ENCODE assay signal across 2 cellular contexts in the genomic region with DNA sequence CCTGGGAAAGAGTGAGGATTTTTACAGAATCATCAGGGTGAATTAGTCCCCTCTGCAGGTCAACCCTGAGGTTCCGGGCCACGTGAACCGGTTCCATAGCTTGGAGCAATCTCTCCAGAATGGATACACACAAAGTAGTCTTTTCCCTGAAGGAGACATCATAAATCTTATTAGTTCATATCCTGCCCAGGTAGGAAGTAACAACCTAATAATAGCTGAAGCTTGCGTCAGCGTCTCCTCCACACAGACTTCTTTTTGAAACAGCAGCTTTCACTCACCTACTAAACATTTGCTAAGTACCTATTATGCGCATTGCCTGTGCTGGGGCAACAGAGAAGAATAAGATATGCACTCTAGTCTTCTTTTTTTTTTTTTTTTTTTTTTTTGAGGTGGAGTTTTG.
TF ChIP-seq lines count a peak whose summit lies in the region.

No MANE protein-coding gene starts in this region.

TF ChIP-seq in GM23338, 12 proteins besides CTCF, POLR2A, EP300 and RAD21:
- TF ChIP-seq, protein P1, sequence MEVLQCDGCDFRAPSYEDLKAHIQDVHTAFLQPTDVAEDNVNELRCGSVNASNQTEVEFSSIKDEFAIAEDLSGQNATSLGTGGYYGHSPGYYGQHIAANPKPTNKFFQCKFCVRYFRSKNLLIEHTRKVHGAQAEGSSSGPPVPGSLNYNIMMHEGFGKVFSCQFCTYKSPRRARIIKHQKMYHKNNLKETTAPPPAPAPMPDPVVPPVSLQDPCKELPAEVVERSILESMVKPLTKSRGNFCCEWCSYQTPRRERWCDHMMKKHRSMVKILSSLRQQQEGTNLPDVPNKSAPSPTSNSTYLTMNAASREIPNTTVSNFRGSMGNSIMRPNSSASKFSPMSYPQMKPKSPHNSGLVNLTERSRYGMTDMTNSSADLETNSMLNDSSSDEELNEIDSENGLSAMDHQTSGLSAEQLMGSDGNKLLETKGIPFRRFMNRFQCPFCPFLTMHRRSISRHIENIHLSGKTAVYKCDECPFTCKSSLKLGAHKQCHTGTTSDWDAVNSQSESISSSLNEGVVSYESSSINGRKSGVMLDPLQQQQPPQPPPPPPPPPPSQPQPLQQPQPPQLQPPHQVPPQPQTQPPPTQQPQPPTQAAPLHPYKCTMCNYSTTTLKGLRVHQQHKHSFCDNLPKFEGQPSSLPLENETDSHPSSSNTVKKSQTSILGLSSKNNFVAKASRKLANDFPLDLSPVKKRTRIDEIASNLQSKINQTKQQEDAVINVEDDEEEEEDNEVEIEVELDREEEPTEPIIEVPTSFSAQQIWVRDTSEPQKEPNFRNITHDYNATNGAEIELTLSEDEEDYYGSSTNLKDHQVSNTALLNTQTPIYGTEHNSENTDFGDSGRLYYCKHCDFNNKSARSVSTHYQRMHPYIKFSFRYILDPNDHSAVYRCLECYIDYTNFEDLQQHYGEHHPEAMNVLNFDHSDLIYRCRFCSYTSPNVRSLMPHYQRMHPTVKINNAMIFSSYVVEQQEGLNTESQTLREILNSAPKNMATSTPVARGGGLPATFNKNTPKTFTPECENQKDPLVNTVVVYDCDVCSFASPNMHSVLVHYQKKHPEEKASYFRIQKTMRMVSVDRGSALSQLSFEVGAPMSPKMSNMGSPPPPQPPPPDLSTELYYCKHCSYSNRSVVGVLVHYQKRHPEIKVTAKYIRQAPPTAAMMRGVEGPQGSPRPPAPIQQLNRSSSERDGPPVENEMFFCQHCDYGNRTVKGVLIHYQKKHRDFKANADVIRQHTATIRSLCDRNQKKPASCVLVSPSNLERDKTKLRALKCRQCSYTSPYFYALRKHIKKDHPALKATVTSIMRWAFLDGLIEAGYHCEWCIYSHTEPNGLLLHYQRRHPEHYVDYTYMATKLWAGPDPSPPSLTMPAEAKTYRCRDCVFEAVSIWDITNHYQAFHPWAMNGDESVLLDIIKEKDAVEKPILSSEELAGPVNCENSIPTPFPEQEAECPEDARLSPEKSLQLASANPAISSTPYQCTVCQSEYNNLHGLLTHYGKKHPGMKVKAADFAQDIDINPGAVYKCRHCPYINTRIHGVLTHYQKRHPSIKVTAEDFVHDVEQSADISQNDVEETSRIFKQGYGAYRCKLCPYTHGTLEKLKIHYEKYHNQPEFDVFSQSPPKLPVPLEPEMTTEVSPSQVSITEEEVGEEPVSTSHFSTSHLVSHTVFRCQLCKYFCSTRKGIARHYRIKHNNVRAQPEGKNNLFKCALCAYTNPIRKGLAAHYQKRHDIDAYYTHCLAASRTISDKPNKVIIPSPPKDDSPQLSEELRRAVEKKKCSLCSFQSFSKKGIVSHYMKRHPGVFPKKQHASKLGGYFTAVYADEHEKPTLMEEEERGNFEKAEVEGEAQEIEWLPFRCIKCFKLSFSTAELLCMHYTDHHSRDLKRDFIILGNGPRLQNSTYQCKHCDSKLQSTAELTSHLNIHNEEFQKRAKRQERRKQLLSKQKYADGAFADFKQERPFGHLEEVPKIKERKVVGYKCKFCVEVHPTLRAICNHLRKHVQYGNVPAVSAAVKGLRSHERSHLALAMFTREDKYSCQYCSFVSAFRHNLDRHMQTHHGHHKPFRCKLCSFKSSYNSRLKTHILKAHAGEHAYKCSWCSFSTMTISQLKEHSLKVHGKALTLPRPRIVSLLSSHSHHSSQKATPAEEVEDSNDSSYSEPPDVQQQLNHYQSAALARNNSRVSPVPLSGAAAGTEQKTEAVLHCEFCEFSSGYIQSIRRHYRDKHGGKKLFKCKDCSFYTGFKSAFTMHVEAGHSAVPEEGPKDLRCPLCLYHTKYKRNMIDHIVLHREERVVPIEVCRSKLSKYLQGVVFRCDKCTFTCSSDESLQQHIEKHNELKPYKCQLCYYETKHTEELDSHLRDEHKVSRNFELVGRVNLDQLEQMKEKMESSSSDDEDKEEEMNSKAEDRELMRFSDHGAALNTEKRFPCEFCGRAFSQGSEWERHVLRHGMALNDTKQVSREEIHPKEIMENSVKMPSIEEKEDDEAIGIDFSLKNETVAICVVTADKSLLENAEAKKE (CRISPR knock-in tag; IDR thresholded peaks at IDR 0.05): no peak
- TF ChIP-seq ZNF331 (CRISPR knock-in tag; IDR thresholded peaks at IDR 0.05; ENCODE audit: low read depth) (no peak), NANOG (IDR thresholded peaks at IDR 0.05; ENCODE audit: borderline replicate concordance) (no peak), EZH2 (IDR thresholded peaks at IDR 0.05; ENCODE audit: low read depth, unreplicated experiment) (no peak)
- TF ChIP-seq, protein P2, sequence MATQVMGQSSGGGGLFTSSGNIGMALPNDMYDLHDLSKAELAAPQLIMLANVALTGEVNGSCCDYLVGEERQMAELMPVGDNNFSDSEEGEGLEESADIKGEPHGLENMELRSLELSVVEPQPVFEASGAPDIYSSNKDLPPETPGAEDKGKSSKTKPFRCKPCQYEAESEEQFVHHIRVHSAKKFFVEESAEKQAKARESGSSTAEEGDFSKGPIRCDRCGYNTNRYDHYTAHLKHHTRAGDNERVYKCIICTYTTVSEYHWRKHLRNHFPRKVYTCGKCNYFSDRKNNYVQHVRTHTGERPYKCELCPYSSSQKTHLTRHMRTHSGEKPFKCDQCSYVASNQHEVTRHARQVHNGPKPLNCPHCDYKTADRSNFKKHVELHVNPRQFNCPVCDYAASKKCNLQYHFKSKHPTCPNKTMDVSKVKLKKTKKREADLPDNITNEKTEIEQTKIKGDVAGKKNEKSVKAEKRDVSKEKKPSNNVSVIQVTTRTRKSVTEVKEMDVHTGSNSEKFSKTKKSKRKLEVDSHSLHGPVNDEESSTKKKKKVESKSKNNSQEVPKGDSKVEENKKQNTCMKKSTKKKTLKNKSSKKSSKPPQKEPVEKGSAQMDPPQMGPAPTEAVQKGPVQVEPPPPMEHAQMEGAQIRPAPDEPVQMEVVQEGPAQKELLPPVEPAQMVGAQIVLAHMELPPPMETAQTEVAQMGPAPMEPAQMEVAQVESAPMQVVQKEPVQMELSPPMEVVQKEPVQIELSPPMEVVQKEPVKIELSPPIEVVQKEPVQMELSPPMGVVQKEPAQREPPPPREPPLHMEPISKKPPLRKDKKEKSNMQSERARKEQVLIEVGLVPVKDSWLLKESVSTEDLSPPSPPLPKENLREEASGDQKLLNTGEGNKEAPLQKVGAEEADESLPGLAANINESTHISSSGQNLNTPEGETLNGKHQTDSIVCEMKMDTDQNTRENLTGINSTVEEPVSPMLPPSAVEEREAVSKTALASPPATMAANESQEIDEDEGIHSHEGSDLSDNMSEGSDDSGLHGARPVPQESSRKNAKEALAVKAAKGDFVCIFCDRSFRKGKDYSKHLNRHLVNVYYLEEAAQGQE (IDR thresholded peaks at IDR 0.05; ENCODE audit: unreplicated experiment): no peak

TF ChIP-seq in H1, 55 proteins besides CTCF, POLR2A, EP300 and RAD21:
- TF ChIP-seq GTF2F1 (IDR thresholded peaks at IDR 0.05; ENCODE audit: borderline replicate concordance, low read depth, low read length) (no peak), SUZ12 (IDR thresholded peaks at IDR 0.05; ENCODE audit: low read length) (no peak), TBP (IDR thresholded peaks at IDR 0.05; ENCODE audit: low read depth, low read length) (no peak), TAF1 (IDR thresholded peaks at IDR 0.05; ENCODE audit: low read depth, low read length) (no peak), CEBPB (IDR thresholded peaks at IDR 0.05; ENCODE audit: low read depth, low read length) (no peak), SAP30 (IDR thresholded peaks at IDR 0.05; ENCODE audit: insufficient read depth, insufficient replicate concordance, low read length) (no peak), HDAC6 (IDR thresholded peaks at IDR 0.05; ENCODE audit: low read depth, low read length) (no peak)
- TF ChIP-seq, protein P3, sequence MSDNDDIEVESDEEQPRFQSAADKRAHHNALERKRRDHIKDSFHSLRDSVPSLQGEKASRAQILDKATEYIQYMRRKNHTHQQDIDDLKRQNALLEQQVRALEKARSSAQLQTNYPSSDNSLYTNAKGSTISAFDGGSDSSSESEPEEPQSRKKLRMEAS (IDR thresholded peaks at IDR 0.05): no peak
- TF ChIP-seq, protein P4, sequence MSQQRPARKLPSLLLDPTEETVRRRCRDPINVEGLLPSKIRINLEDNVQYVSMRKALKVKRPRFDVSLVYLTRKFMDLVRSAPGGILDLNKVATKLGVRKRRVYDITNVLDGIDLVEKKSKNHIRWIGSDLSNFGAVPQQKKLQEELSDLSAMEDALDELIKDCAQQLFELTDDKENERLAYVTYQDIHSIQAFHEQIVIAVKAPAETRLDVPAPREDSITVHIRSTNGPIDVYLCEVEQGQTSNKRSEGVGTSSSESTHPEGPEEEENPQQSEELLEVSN (IDR thresholded peaks at IDR 0.05): no peak
